In the genomic region with DNA sequence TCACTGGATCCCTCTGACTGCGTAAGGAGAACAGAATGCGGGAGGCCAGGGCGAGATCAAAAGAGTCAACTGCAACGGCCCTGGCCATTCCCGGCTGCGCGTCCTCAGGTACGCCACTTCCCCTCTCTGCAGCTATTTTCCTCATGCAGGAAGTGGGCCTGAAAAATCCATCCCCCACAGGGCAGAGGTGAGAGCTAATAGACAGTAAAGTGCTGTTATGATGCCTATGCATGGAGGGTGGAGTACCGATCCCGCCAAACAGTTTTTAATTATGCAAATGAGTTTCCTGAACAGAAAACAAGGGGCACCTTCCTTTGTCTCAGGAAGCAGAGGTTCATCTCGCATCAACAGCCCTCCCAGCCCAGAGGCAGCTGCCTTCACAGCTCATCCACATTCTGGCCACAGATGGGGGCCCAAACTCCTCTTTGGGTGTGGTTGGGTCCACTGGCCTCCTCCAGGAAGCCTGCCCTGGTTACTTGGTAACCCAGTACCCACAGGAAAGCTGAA, we compare ENCODE assay signal across 1 cellular context.
A peak's percentile ranks its signal among the peaks of the same experiment; 100 is the strongest.
TF ChIP-seq lines count a peak whose summit lies in the region.

No MANE protein-coding gene starts in this region.

TF ChIP-seq in K562, 482 proteins besides CTCF, POLR2A, EP300 and RAD21 (continued from another document):
- TF ChIP-seq ZBTB11 (CRISPR knock-in tag; IDR thresholded peaks at IDR 0.05): 0 out of 6 replicates have a peak, but pooled peaks of 1 of the 3 experiments have one; percentile 17
- TF ChIP-seq SPI1 (IDR thresholded peaks at IDR 0.05; ENCODE audit: borderline replicate concordance, low read depth, low read length): 0 out of 2 replicates have a peak, but pooled peaks have one; percentile 22
- TF ChIP-seq JUND (IDR thresholded peaks at IDR 0.05; ENCODE audit: borderline replicate concordance, low read depth, low read length): no peak
- no peak for TF ChIP-seq JUND (tag; IDR thresholded peaks at IDR 0.05; ENCODE audit: borderline replicate concordance, low read depth, low read length)
- peak; percentile 91 for TF ChIP-seq ZFP36 (IDR thresholded peaks at IDR 0.05; ENCODE audit: low read depth, low read length, partially characterized antibody)
- TF ChIP-seq PHB (CRISPR knock-in tag; IDR thresholded peaks at IDR 0.05): no peak
- TF ChIP-seq, protein P1, sequence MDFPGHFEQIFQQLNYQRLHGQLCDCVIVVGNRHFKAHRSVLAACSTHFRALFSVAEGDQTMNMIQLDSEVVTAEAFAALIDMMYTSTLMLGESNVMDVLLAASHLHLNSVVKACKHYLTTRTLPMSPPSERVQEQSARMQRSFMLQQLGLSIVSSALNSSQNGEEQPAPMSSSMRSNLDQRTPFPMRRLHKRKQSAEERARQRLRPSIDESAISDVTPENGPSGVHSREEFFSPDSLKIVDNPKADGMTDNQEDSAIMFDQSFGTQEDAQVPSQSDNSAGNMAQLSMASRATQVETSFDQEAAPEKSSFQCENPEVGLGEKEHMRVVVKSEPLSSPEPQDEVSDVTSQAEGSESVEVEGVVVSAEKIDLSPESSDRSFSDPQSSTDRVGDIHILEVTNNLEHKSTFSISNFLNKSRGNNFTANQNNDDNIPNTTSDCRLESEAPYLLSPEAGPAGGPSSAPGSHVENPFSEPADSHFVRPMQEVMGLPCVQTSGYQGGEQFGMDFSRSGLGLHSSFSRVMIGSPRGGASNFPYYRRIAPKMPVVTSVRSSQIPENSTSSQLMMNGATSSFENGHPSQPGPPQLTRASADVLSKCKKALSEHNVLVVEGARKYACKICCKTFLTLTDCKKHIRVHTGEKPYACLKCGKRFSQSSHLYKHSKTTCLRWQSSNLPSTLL (IDR thresholded peaks at IDR 0.05): no peak
- no peak for TF ChIP-seq POLR2H (tag; IDR thresholded peaks at IDR 0.05; ENCODE audit: low read depth)
